18 cellular contexts compared by ENCODE assay signal in the genomic region with DNA sequence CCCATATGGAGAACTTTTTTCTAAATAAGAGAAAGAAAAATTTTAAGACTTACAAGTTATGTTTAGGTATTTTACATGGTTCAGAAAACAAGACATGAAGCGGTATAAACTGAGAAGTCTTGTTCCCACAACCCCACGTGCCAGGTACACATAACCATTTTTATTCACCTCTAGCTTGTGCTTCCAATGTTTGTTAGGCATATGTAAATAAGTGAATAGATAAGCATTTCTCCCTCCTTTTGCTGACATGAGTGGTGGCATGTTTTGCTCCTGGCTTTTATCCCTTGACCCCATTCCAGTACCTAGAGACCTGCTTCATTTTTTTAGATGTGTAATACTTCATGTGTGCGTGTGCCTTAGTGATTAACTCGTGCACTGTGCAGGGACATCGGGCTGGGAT.
A peak's percentile ranks its signal among the peaks of the same experiment; 100 is the strongest.
DNase-seq lines count a peak whose midpoint lies in the region; ATAC-seq and TF ChIP-seq lines count a peak whose summit lies in the region.
"Had no signal": no experiment of that assay in that cellular context is flagged by ENCODE, and none has a peak within 500 bp of the region (broad histone marks: within the 10 kb centered on the region; RNA-seq: fewer than 3 reads in every experiment).

No MANE protein-coding gene starts in this region.

- ATAC-seq in SK-N-SH treated with all-trans-retinoic acid at 6 μM for 48 hours = no peak
- ATAC-seq: Panc1 had no signal

- H3K27ac ChIP-seq in SK-N-SH (ENCODE audit: low read depth in 2 of 2, low read length in 1 of 2) (peak overlapping the region; percentile 61 to 87), brain microvascular endothelial cell (peak overlapping the region; percentile 72), stomach (peak overlapping the region in 2 of 5 donors; percentile 38 to 52)
- H3K27ac ChIP-seq: 22Rv1, BLaER1, KMS-11 had no signal

- H3K4me3 Mint-ChIP-seq in nephron progenitor cell (no peak overlapping the region), immature natural killer cell (no peak overlapping the region)
- H3K4me3 Mint-ChIP-seq: CD8-positive, alpha-beta memory T cell had no signal

- TF ChIP-seq POLR2A in stomach (IDR thresholded peaks at IDR 0.05) = no peak

- intact Hi-C loops in stomach (cut with DNase I; ENCODE audit: low total_unique reads) = no loop called here

- H3K27me3 ChIP-seq in SK-N-SH (ENCODE audit: insufficient read depth) (no peaks in the 10 kb centered on the region), brain microvascular endothelial cell (replicated peaks) (no peaks in the 10 kb centered on the region), stomach (no peaks in the 10 kb centered on the region)
- H3K27me3 ChIP-seq: BLaER1, MG63 had no signal

- H3K4me2 ChIP-seq in SK-N-SH = no peak overlapping the region
- H3K4me2 ChIP-seq: BLaER1, KMS-11 had no signal

- 92% methylated on average over 5 of the region's 5 CpGs for WGBS in SK-N-SH (ENCODE audit: low lambda C conversion rate)
- 36 to 73% (median 61%) methylated on average over 5 of the region's 5 CpGs for WGBS in stomach, 5 donors

- no peaks in the 10 kb centered on the region for H3F3A ChIP-seq in SK-N-SH (replicated peaks; ENCODE audit: insufficient read depth)

- H3K9me2 ChIP-seq in SK-N-SH = no peaks in the 10 kb centered on the region

- no peak overlapping the region for H3K9ac ChIP-seq in SK-N-SH
- H3K9ac ChIP-seq: BLaER1, KMS-11 had no signal

- no peaks in the 10 kb centered on the region for H4K20me1 ChIP-seq in SK-N-SH (ENCODE audit: insufficient read depth)

- peaks cover 21 to 40% of the 10 kb centered on the region in 2 experiments for H3K36me3 ChIP-seq in SK-N-SH (replicated peaks in 1 of 2; ENCODE audit: control insufficient read depth in 1 of 2, insufficient read depth in 2 of 2, low read length in 1 of 2)
- H3K36me3 ChIP-seq in brain microvascular endothelial cell (replicated peaks) = peaks cover 49% of the 10 kb centered on the region
- H3K36me3 ChIP-seq in stomach = peaks cover 0 to 44% (median 29%) of the 10 kb centered on the region in 4 donors

- no peak for TF ChIP-seq CTCF in SK-N-SH (IDR thresholded peaks at IDR 0.05)
- TF ChIP-seq CTCF in brain microvascular endothelial cell (IDR thresholded peaks at IDR 0.05; ENCODE audit: low read depth, low read length, missing control alignments) = no peak
- no peak for TF ChIP-seq CTCF in nephron progenitor cell (IDR thresholded peaks at IDR 0.05)
- TF ChIP-seq CTCF in stomach (IDR thresholded peaks at IDR 0.05) = no peak

- peaks cover 4% of the 10 kb centered on the region for H3K27me3 Mint-ChIP-seq in nephron progenitor cell (ENCODE audit: low read depth, poor library complexity)
- peaks cover 0 to 7% (median 0%) of the 10 kb centered on the region in 3 donors for H3K27me3 Mint-ChIP-seq in immature natural killer cell (ENCODE audit: low read depth in 3 of 3)

- no peak overlapping the region for H3K4me3 ChIP-seq in SK-N-SH (ENCODE audit: low read depth in 2 of 2, low read length in 1 of 2)
- no peak overlapping the region for H3K4me3 ChIP-seq in brain microvascular endothelial cell (ENCODE audit: low read depth, low read length)
- H3K4me3 ChIP-seq in stomach = no peak overlapping the region
- H3K4me3 ChIP-seq: BLaER1, MG63 had no signal

- CTCF ChIA-PET in SK-N-SH (lab: Yijun Ruan, JAX) = interaction anchor here (0.9 to 2.9 kb wide), 7 partner anchors 11 to 194 kb away, joined by 3 to 9 read pairs (median 4); no protein-coding TSS in a partner anchor

- in situ Hi-C loops in brain microvascular endothelial cell (cut with HindIII; ENCODE audit: low pct_ligation_motif_present, low sequenced_read_pairs) = no loop called here

- H3K9me3 ChIP-seq in SK-N-SH (no peaks in the 10 kb centered on the region), stomach (no peaks in the 10 kb centered on the region)
- H3K9me3 ChIP-seq: MG63 had no signal

- H2AFZ ChIP-seq in SK-N-SH (ENCODE audit: low read depth) = no peak overlapping the region

- TF ChIP-seq RAD21 in SK-N-SH (IDR thresholded peaks at IDR 0.05; ENCODE audit: low read length) = no peak

- H3K27ac Mint-ChIP-seq in nephron progenitor cell = peak overlapping the region; percentile 41
- H3K27ac Mint-ChIP-seq in immature natural killer cell = no peak overlapping the region
- H3K27ac Mint-ChIP-seq: CD8-positive, alpha-beta memory T cell had no signal

- peaks cover 76% of the 10 kb centered on the region for H3K4me1 Mint-ChIP-seq in nephron progenitor cell
- no peaks in the 10 kb centered on the region for H3K4me1 Mint-ChIP-seq in immature natural killer cell
- H3K4me1 Mint-ChIP-seq: CD8-positive, alpha-beta memory T cell had no signal

- peaks cover 96% of the 10 kb centered on the region for H3K79me2 ChIP-seq in SK-N-SH (ENCODE audit: insufficient read depth)

- TF ChIP-seq EP300 in SK-N-SH (IDR thresholded peaks at IDR 0.05; ENCODE audit: borderline replicate concordance in 1 of 2, low read depth in 1 of 2, low read length in 1 of 2) (no peak), stomach (IDR thresholded peaks at IDR 0.05) (no peak)

- H3K36me3 Mint-ChIP-seq in nephron progenitor cell (ENCODE audit: low read depth) (peaks cover 72% of the 10 kb centered on the region), immature natural killer cell (peaks cover 4 to 8% (median 8%) of the 10 kb centered on the region in 3 donors)
- H3K36me3 Mint-ChIP-seq: CD8-positive, alpha-beta memory T cell had no signal

- peaks cover 9 to 38% of the 10 kb centered on the region in 2 experiments; a peak in 2 of 4 replicates for H3K4me1 ChIP-seq in SK-N-SH (ENCODE audit: control insufficient read depth in 1 of 2, insufficient read depth in 2 of 2, low read depth in 1 of 2, low read length in 1 of 2)
- peaks cover 5 to 47% (median 25%) of the 10 kb centered on the region in 4 donors for H3K4me1 ChIP-seq in stomach
- H3K4me1 ChIP-seq: BLaER1 had no signal

- DNase-seq in SK-N-SH (no peak), brain microvascular endothelial cell (no peak), nephron progenitor cell (no peak), stomach (peak; percentile 29), NCI-H2171 treated with DMSO at 0.1 percent for 48 hours (lab: John Stamatoyannopoulos, UW) (no peak), immature natural killer cell (no peak), germinal center (ENCODE audit: low spot score) (no peak)
- DNase-seq: CD8-positive, alpha-beta memory T cell; GOT3; MG63; NCI-H1105; NCI-H2171; SHP77 had no signal

- POLR2A ChIA-PET in SK-N-SH (lab: Yijun Ruan, JAX) = no interaction called here

- H3K9me3 Mint-ChIP-seq in nephron progenitor cell (peaks cover 8% of the 10 kb centered on the region), immature natural killer cell (peaks cover 0 to 1% (median 0%) of the 10 kb centered on the region in 6 donors)
- H3K9me3 Mint-ChIP-seq: CD8-positive, alpha-beta memory T cell had no signal

TF ChIP-seq in SK-N-SH, 30 proteins besides CTCF, POLR2A, EP300 and RAD21 (continues in another document):
- TF ChIP-seq POLR2AphosphoS5 (IDR thresholded peaks at IDR 0.05; ENCODE audit: low read depth, low read length) (no peak), PBX3 (IDR thresholded peaks at IDR 0.05) (no peak), ELF1 (IDR thresholded peaks at IDR 0.05) (no peak), FOXJ3 (CRISPR knock-in tag; IDR thresholded peaks at IDR 0.05) (no peak), SIN3A (IDR thresholded peaks at IDR 0.05; ENCODE audit: borderline replicate concordance, low read depth, low read length) (no peak)
- TF ChIP-seq, protein P1, sequence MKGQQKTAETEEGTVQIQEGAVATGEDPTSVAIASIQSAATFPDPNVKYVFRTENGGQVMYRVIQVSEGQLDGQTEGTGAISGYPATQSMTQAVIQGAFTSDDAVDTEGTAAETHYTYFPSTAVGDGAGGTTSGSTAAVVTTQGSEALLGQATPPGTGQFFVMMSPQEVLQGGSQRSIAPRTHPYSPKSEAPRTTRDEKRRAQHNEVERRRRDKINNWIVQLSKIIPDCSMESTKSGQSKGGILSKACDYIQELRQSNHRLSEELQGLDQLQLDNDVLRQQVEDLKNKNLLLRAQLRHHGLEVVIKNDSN (IDR thresholded peaks at IDR 0.05; ENCODE audit: borderline replicate concordance, low read depth) = no peak

TF ChIP-seq in SK-N-SH treated with all-trans-retinoic acid at 6 μM for 48 hours, 23 proteins besides CTCF, POLR2A, EP300 and RAD21 (continues in another document):
- TF ChIP-seq RARB (CRISPR knock-in tag; IDR thresholded peaks at IDR 0.05) = no peak
- TF ChIP-seq CREB5 (CRISPR knock-in tag; IDR thresholded peaks at IDR 0.05; ENCODE audit: low read depth) = no peak
- no peak for TF ChIP-seq ZNF565 (CRISPR knock-in tag; conservative IDR thresholded peaks at IDR 0.05; ENCODE audit: low read depth)
- TF ChIP-seq ZNF70 (CRISPR knock-in tag; IDR thresholded peaks at IDR 0.05) = no peak
- TF ChIP-seq CSRNP3 (CRISPR knock-in tag; IDR thresholded peaks at IDR 0.05) = no peak
- no peak for TF ChIP-seq TOX (CRISPR knock-in tag; IDR thresholded peaks at IDR 0.05; ENCODE audit: borderline replicate concordance)
- TF ChIP-seq ZFP30 (CRISPR knock-in tag; IDR thresholded peaks at IDR 0.05) = no peak
